Comparison of ENCODE assay signal across 20 cellular contexts in the genomic region with DNA sequence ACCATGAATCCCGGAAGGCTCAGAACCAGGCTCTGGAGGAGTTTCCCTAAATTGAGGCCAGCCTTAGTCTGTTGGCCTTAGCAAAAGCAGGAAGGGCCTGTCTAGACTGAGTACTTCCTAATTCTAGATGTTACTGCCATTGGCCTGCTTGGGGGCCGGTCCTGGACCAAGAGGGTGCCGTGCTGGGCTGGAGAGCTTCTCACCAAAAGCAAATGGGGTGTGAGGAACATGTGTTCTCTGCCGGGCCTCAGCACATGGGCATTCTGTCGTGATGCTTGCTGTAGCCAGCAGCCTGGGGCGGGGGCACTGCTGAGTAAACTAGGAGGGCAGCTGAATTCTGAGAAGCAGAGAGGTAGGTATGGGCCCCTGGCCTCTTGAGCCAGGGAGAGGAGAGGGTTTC. TPM values are rescaled to one million over a fixed set of nuclear protein-coding genes. Genes with fewer than 3 reads are reported as not detected.
DNase-seq lines count a peak whose midpoint lies in the region; ATAC-seq and TF ChIP-seq lines count a peak whose summit lies in the region.
"Had no signal": no experiment of that assay in that cellular context is flagged by ENCODE, and none has a peak within 500 bp of the region (broad histone marks: within the 10 kb centered on the region; RNA-seq: fewer than 3 reads in every experiment).

No MANE protein-coding gene starts in this region.

- no peaks in the 10 kb centered on the region for H3K9me3 Mint-ChIP-seq in activated naive CD4-positive, alpha-beta T cell treated with anti-CD3 and anti-CD28 coated beads, Interleukin-2, amount 10 ng/mL, durations not matched to agents 7 days and 5 days
- no peaks in the 10 kb centered on the region for H3K9me3 Mint-ChIP-seq in activated naive CD4-positive, alpha-beta T cell treated with anti-CD3 and anti-CD28 coated beads, Interleukin-2, amount 50 U/mL, for 72 hours
- H3K9me3 Mint-ChIP-seq: activated T-helper 1 cell treated with anti-CD3 and anti-CD28 coated beads, Interleukin-12 subunit alpha, Interleukin-12 subunit beta, Interleukin-2, Interleukin-4 antibody, amounts not matched to agents 30 ng/mL and 10 ng/mL and 1 ng/mL, durations not matched to agents 14 hours and 24 hours and 36 hours had no signal

- H3K27me3 ChIP-seq in kidney epithelial cell (ENCODE audit: control insufficient read depth, insufficient read depth, low read length) (peaks cover 13% of the 10 kb centered on the region), upper lobe of right lung (no peaks in the 10 kb centered on the region)
- H3K27me3 ChIP-seq: heart left ventricle, tibial artery had no signal

- H3K4me1 Mint-ChIP-seq in activated naive CD4-positive, alpha-beta T cell treated with anti-CD3 and anti-CD28 coated beads, Interleukin-2, amount 10 ng/mL, durations not matched to agents 7 days and 5 days = peaks cover 2% of the 10 kb centered on the region

- peak overlapping the region; percentile 20 for H3K27ac ChIP-seq in upper lobe of right lung
- H3K27ac ChIP-seq: heart left ventricle, prostate gland, tibial artery had no signal

- CTCF ChIA-PET in activated naive CD4-positive, alpha-beta T cell treated with anti-CD3 and anti-CD28 coated beads, Interleukin-2, amount 10 ng/mL, durations not matched to agents 7 days and 5 days (lab: Charles Lee) = no interaction called here

- no peak for DNase-seq in activated naive CD4-positive, alpha-beta T cell treated with anti-CD3 and anti-CD28 coated beads, Interleukin-2, amount 10 ng/mL, durations not matched to agents 7 days and 5 days
- no peak for DNase-seq in activated naive CD4-positive, alpha-beta T cell treated with anti-CD3 and anti-CD28 coated beads, Interleukin-2, amount 50 U/mL, for 16 hours
- DNase-seq in SKM-1 treated with dmso at 0.1 percent for 144 hours (lab: John Stamatoyannopoulos, UW; ENCODE audit: unreplicated experiment) (peak; percentile 32), kidney epithelial cell (ENCODE audit: low read depth) (no peak), upper lobe of right lung (no peak), NCI-H2171 treated with DMSO at 0.1 percent for 48 hours (lab: John Stamatoyannopoulos, UW) (no peak)
- DNase-seq in activated naive CD4-positive, alpha-beta T cell treated with anti-CD3 and anti-CD28 coated beads, Interleukin-2, amount 50 U/mL, for 72 hours (ENCODE audit: low spot score in 2 of 2) = no peak
- DNase-seq: amniotic stem cell, heart left ventricle, NCI-H187, NCI-H446 treated with DMSO at 0.1 percent for 48 hours, SHP77, T-helper 2 cell, tibial artery had no signal

- peak; percentile 75 for ATAC-seq in upper lobe of right lung
- no peak for ATAC-seq in GM19351 (IDR thresholded peaks at IDR 0.05; ENCODE audit: unreplicated experiment)
- no peak for ATAC-seq in activated naive CD4-positive, alpha-beta T cell treated with anti-CD3 and anti-CD28 coated beads, Interleukin-2, amount 50 U/mL, for 72 hours
- ATAC-seq: activated CD4-positive, CD25-positive, alpha-beta regulatory T cell treated with anti-CD3 and anti-CD28 coated beads, Interleukin-2, amount 50 U/mL, for 24 hours had no signal

- H3K36me3 ChIP-seq in kidney epithelial cell (ENCODE audit: control insufficient read depth, insufficient read depth, low read length) (no peaks in the 10 kb centered on the region), upper lobe of right lung (no peaks in the 10 kb centered on the region)
- H3K36me3 ChIP-seq: heart left ventricle, prostate gland, tibial artery had no signal

- H3K4me3 Mint-ChIP-seq in activated naive CD4-positive, alpha-beta T cell treated with anti-CD3 and anti-CD28 coated beads, Interleukin-2, amount 10 ng/mL, durations not matched to agents 7 days and 5 days = no peak overlapping the region
- H3K4me3 Mint-ChIP-seq: activated T-helper 1 cell treated with anti-CD3 and anti-CD28 coated beads, Interleukin-12 subunit alpha, Interleukin-12 subunit beta, Interleukin-2, Interleukin-4 antibody, amounts not matched to agents 30 ng/mL and 10 ng/mL and 1 ng/mL, durations not matched to agents 14 hours and 24 hours and 36 hours; CD14-positive monocyte; nephron had no signal

- intact Hi-C loops in upper lobe of right lung (cut with DNase I) = no loop called here

- H3K27me3 Mint-ChIP-seq in activated naive CD4-positive, alpha-beta T cell treated with anti-CD3 and anti-CD28 coated beads, Interleukin-2, amount 10 ng/mL, durations not matched to agents 7 days and 5 days = peaks cover 39% of the 10 kb centered on the region

- H3K9me3 ChIP-seq in upper lobe of right lung = no peaks in the 10 kb centered on the region
- H3K9me3 ChIP-seq: heart left ventricle, prostate gland, tibial artery had no signal

- H3K27ac Mint-ChIP-seq in activated naive CD4-positive, alpha-beta T cell treated with anti-CD3 and anti-CD28 coated beads, Interleukin-2, amount 10 ng/mL, durations not matched to agents 7 days and 5 days = peak overlapping the region; percentile 52
- H3K27ac Mint-ChIP-seq in activated naive CD4-positive, alpha-beta T cell treated with anti-CD3 and anti-CD28 coated beads, Interleukin-2, amount 50 U/mL, for 72 hours = peak overlapping the region in 1 of 2 donors; percentile 44
- H3K27ac Mint-ChIP-seq: activated T-helper 1 cell treated with anti-CD3 and anti-CD28 coated beads, Interleukin-12 subunit alpha, Interleukin-12 subunit beta, Interleukin-2, Interleukin-4 antibody, amounts not matched to agents 30 ng/mL and 10 ng/mL and 1 ng/mL, durations not matched to agents 14 hours and 24 hours and 36 hours had no signal

- H3K36me3 Mint-ChIP-seq in activated naive CD4-positive, alpha-beta T cell treated with anti-CD3 and anti-CD28 coated beads, Interleukin-2, amount 10 ng/mL, durations not matched to agents 7 days and 5 days = no peaks in the 10 kb centered on the region
- no peaks in the 10 kb centered on the region for H3K36me3 Mint-ChIP-seq in activated naive CD4-positive, alpha-beta T cell treated with anti-CD3 and anti-CD28 coated beads, Interleukin-2, amount 50 U/mL, for 72 hours
- H3K36me3 Mint-ChIP-seq: CD14-positive monocyte had no signal

- TF ChIP-seq CTCF in kidney epithelial cell (IDR thresholded peaks at IDR 0.05; ENCODE audit: insufficient read depth, low read length, poor library complexity, severe bottlenecking) (peak; percentile 8), upper lobe of right lung (IDR thresholded peaks at IDR 0.05) (no peak)

- H3K4me3 ChIP-seq in kidney epithelial cell (ENCODE audit: low read depth, low read length) (no peak overlapping the region), upper lobe of right lung (no peak overlapping the region)
- H3K4me3 ChIP-seq: heart left ventricle, prostate gland, tibial artery had no signal

- peaks cover 9% of the 10 kb centered on the region for H3K4me1 ChIP-seq in upper lobe of right lung
- H3K4me1 ChIP-seq: prostate gland had no signal

RNA-seq across cellular contexts. Expression of gene MAN1C1, which starts 35.7 kb away (rescaled TPM):
- total RNA-seq in kidney epithelial cell (1.4 and 4.3 TPM in 2 replicates), upper lobe of right lung (19.7 TPM)
- total RNA-seq in activated naive CD4-positive, alpha-beta T cell treated with anti-CD3 and anti-CD28 coated beads, Interleukin-2, amount 50 U/mL, for 72 hours = 10 to 100 TPM in 1 of 2 donors, 1 to 10 TPM in 1; 8.8 to 15.3 TPM

RNA-seq across cellular contexts. Expression of gene LDLRAP1, which starts 37.5 kb away (rescaled TPM):
- total RNA-seq in kidney epithelial cell = 7.5 and 15.3 TPM in 2 replicates
- 35.1 TPM for total RNA-seq in upper lobe of right lung
- total RNA-seq in activated naive CD4-positive, alpha-beta T cell treated with anti-CD3 and anti-CD28 coated beads, Interleukin-2, amount 50 U/mL, for 72 hours = 10 to 100 TPM; 17.2 to 29.2 TPM
